ENCODE assay signal across 21 cellular contexts in genomic region chr22:47627561-47628253, GRCh38.
DNase-seq lines count a peak whose midpoint lies in the region; ATAC-seq lines count a peak whose summit lies in the region.
"Had no signal": no experiment of that assay in that cellular context is flagged by ENCODE, and none has a peak within 500 bp of the region (broad histone marks: within the 10 kb centered on the region; RNA-seq: fewer than 3 reads in every experiment).

No MANE protein-coding gene starts in this region.

- DNase-seq in cardiac septum (ENCODE audit: low spot score) = peak; percentile 26
- no peak for DNase-seq in Right ventricle myocardium superior
- DNase-seq in NCI-H69 (lab: John Stamatoyannopoulos, UW) = peak; percentile 68
- peak; percentile 51 for DNase-seq in left kidney (ENCODE audit: low read depth, low spot score)
- no peak for DNase-seq in NCI-H128 (lab: John Stamatoyannopoulos, UW; ENCODE audit: unreplicated experiment)
- no peak for DNase-seq in NK-92 (lab: John Stamatoyannopoulos, UW; ENCODE audit: unreplicated experiment)
- DNase-seq: activated B cell treated with CpG ODN at 0.5 μM for 24 hours; activated CD8-positive, alpha-beta memory T cell treated with anti-CD3 and anti-CD28 coated beads, Interleukin-2, amount 50 U/mL, for 4 hours; Calu3; central memory CD4-positive, alpha-beta T cell; glutamatergic neuron; GOT3; kidney glomerular epithelial cell; mesenchymal stem cell; MV-4-11; naive B cell; stimulated activated CD4-positive, alpha-beta T cell treated with anti-CD3 and anti-CD28 coated beads, Interleukin-2, amount 100 ng/mL, for 24 hours had no signal

- intact Hi-C loops in cardiac septum (cut with DNase I) = no loop called here
- intact Hi-C loops in Right ventricle myocardium superior (cut with DNase I) = no loop called here

- ATAC-seq in Right ventricle myocardium superior (ENCODE audit: poor library complexity) (no peak), GM21619 (IDR thresholded peaks at IDR 0.05; ENCODE audit: unreplicated experiment) (no peak), HG03025 (IDR thresholded peaks at IDR 0.05; ENCODE audit: low FRiP score, unreplicated experiment) (no peak)
- ATAC-seq: activated T-helper 17 cell treated with anti-CD3 and anti-CD28 coated beads, Interleukin-2, amount 50 U/mL, for 72 hours; Right ventricle myocardium inferior had no signal

Comparison
In these comparisons a context has a peak if more than half of its experiments do, and no peak if none do; other contexts are left out.
1. DNase-seq: peak in cardiac septum (single experiment), NCI-H69 (single experiment) and left kidney (single experiment); none in Right ventricle myocardium superior (single experiment), NCI-H128 (single experiment) and NK-92 (single experiment).